ENCODE assay signal across 8 cellular contexts in the genomic region with DNA sequence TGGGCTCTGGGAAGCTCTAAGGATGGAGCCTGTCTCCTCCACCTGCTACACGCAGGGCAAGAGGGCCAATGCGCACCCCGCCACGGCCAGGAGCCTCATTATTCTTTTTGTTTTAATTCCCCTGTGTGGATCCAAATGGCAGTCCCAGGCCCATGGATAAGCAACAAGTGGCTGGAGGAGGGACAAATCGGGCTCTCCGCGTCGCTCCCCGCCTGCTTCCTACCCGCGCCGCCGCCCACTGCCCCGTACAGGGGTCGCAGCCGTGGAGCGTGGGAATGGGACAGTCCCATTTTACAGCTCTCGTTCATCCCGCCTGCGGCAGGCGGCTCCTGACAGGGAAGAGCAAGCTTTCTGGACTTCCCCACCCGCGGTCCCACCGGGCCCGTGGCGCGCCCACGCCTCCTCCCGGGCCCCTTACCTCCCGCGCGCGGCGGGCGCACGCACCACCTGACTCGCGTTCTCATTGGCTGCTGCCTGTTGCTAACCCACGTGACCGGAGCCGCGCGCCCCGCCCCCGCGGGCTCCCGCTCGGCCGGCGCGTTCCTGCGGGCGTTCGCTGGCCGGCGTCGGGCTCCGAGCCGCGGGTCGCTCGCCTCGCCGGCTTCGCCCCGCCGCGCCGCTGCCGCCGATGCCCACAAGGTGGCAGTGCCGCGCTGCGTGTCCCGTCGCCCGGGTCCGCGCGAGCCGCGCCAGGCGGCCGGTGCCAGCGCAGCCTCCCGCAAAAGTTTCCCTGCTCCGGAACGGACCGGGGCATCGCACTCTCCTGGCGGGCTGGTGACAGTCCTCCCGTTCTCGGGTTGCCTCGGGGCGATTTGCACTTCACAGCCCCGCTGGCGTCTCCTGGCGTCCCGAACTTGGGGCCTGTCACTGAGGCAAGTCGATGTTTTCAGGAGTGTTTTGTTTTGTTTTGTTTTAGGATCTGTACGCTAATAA.
DNase-seq lines count a peak whose midpoint lies in the region.

No MANE protein-coding gene starts in this region.

- H3K36me3 Mint-ChIP-seq in activated naive CD4-positive, alpha-beta T cell treated with anti-CD3 and anti-CD28 coated beads for 36 hours (ENCODE audit: low read depth), result no peaks in the 10 kb centered on the region

- peak; percentile 27 for DNase-seq in GM04503 (ENCODE audit: low read depth)
- DNase-seq in HAP-1 (ENCODE audit: low spot score in 2 of 2), result peak; percentile 82 to 93
- peak; percentile 96 for DNase-seq in MG63
- peak; percentile 82 for DNase-seq in SJCRH30
- DNase-seq in activated naive CD4-positive, alpha-beta T cell treated with anti-CD3 and anti-CD28 coated beads for 36 hours, result peak; percentile 88
- peak; percentile 96 for DNase-seq in germinal center (ENCODE audit: low spot score)
- peak; percentile 30 for DNase-seq in non-pigmented ciliary epithelial cell (ENCODE audit: low read depth)
- DNase-seq in superior temporal gyrus (ENCODE audit: extremely low spot score), result peak; percentile 93

- H3K4me1 ChIP-seq in HAP-1, result peaks cover 8% of the 10 kb centered on the region
- peaks cover 4% of the 10 kb centered on the region for H3K4me1 ChIP-seq in SJCRH30

- no peaks in the 10 kb centered on the region for H3K36me3 ChIP-seq in HAP-1 (replicated peaks)
- no peaks in the 10 kb centered on the region for H3K36me3 ChIP-seq in MG63
- no peaks in the 10 kb centered on the region for H3K36me3 ChIP-seq in SJCRH30

- H3K27ac Mint-ChIP-seq in activated naive CD4-positive, alpha-beta T cell treated with anti-CD3 and anti-CD28 coated beads for 36 hours, result peak overlapping the region; percentile 71

- CTCF ChIA-PET in activated naive CD4-positive, alpha-beta T cell treated with anti-CD3 and anti-CD28 coated beads for 36 hours (lab: Charles Lee), result interaction anchor here (0.6 to 2.2 kb wide), 10 partner anchors 60 to 1230 kb away, joined by 3 to 6 read pairs (median 3); no protein-coding TSS in a partner anchor

- no peaks in the 10 kb centered on the region for H3K27me3 Mint-ChIP-seq in activated naive CD4-positive, alpha-beta T cell treated with anti-CD3 and anti-CD28 coated beads for 36 hours (ENCODE audit: low read depth)

- in situ Hi-C loops in HAP-1 (cut with MboI; ENCODE audit: low sequenced_read_pairs), result loop anchor here (10.0 to 25.0 kb wide), 3 partner anchors 1174 to 1401 kb away; no protein-coding TSS in a partner anchor

- peak overlapping the region; percentile 80 for H3K27ac ChIP-seq in SJCRH30

- intact Hi-C loops in activated naive CD4-positive, alpha-beta T cell treated with anti-CD3 and anti-CD28 coated beads for 36 hours (cut with micrococcal nuclease), result loop anchor here (1.0 to 10.0 kb wide), 12 partner anchors 66 to 1412 kb away; no protein-coding TSS in a partner anchor

- H3K9me3 ChIP-seq in HAP-1 (no peaks in the 10 kb centered on the region), MG63 (no peaks in the 10 kb centered on the region), SJCRH30 (replicated peaks) (no peaks in the 10 kb centered on the region)

- H3K4me3 ChIP-seq in HAP-1 (peak overlapping the region; percentile 49), MG63 (peak overlapping the region; percentile 78), SJCRH30 (peak overlapping the region; percentile 68)

- no peaks in the 10 kb centered on the region for H3K27me3 ChIP-seq in HAP-1 (ENCODE audit: low read depth)
- H3K27me3 ChIP-seq in MG63, result no peaks in the 10 kb centered on the region
- no peaks in the 10 kb centered on the region for H3K27me3 ChIP-seq in SJCRH30

- H3K4me3 Mint-ChIP-seq in activated naive CD4-positive, alpha-beta T cell treated with anti-CD3 and anti-CD28 coated beads for 36 hours, result peak overlapping the region; percentile 79

- peaks cover 12% of the 10 kb centered on the region for H3K4me1 Mint-ChIP-seq in activated naive CD4-positive, alpha-beta T cell treated with anti-CD3 and anti-CD28 coated beads for 36 hours (ENCODE audit: low read depth)

- H3K9me3 Mint-ChIP-seq in activated naive CD4-positive, alpha-beta T cell treated with anti-CD3 and anti-CD28 coated beads for 36 hours, result no peaks in the 10 kb centered on the region

Comparison
In these comparisons a context has a peak if more than half of its experiments do, and no peak if none do; other contexts are left out.
1. Peak in every context shown above with its lines: DNase-seq, H3K4me3 ChIP-seq and H3K27ac ChIP-seq.
2. DNase-seq: peak in every context shown above with its lines; median percentile 96 in MG63; 96 in germinal center; 93 in superior temporal gyrus; 88 in activated naive CD4-positive, alpha-beta T cell treated with anti-CD3 and anti-CD28 coated beads for 36 hours; 88 in HAP-1; 82 in SJCRH30; 30 in non-pigmented ciliary epithelial cell; 27 in GM04503.